14 cellular contexts compared by ENCODE assay signal in the genomic region with DNA sequence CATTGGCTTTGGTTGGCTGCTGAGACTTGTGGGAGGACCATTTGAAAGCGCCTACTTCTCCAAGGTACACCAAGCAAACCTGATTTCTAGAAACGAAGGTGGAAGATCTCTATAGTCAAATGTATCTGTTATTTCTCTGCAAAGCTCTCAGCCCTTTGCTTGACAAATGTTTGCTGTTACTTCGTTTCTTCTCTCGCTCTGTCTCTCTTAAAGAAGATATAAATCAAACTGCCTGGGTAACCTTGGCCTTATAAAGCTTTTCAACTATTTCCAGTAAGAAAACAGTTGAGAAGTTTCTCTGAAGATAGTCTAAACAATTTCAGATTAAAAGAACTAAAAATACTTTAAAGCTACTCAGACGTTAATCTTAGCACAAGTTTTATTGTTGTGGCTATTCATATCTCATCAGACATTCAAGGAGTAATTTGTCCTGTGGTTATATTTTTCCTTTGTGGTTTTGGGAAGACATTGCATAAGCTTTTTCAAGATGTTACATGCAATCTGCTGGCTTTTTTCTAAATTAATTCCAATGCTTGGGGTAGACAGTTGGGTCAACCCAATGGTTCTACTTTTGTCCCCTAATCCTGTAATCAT. TPM values are rescaled to one million over a fixed set of nuclear protein-coding genes. Genes with fewer than 3 reads are reported as not detected.
DNase-seq lines count a peak whose midpoint lies in the region; ATAC-seq, FAIRE-seq and TF ChIP-seq lines count a peak whose summit lies in the region.
"Had no signal": no experiment of that assay in that cellular context is flagged by ENCODE, and none has a peak within 500 bp of the region (broad histone marks: within the 10 kb centered on the region; RNA-seq: fewer than 3 reads in every experiment).

No MANE protein-coding gene starts in this region.

- H3K27me3 ChIP-seq in CD4-positive, alpha-beta T cell (ENCODE audit: control insufficient read depth, insufficient read depth, low read length) = peaks cover 32% of the 10 kb centered on the region
- peaks cover 61% of the 10 kb centered on the region for H3K27me3 ChIP-seq in BE2C

- peak overlapping the region; percentile 57 for H3K4me3 Mint-ChIP-seq in CD4-positive, alpha-beta T cell
- H3K4me3 Mint-ChIP-seq in stimulated activated naive B cell treated with anti-CD40 and anti-IgM and Interleukin-4, amounts not matched to agents 10 μg/mL and 1 μg/mL and 100 μg/mL, for 72 hours = no peak overlapping the region

- H3K4me1 ChIP-seq in BE2C = no peaks in the 10 kb centered on the region

- no peaks in the 10 kb centered on the region for H3K9me3 Mint-ChIP-seq in CD4-positive, alpha-beta T cell
- H3K9me3 Mint-ChIP-seq in stimulated activated naive B cell treated with anti-CD40 and anti-IgM and Interleukin-4, amounts not matched to agents 10 μg/mL and 1 μg/mL and 100 μg/mL, for 72 hours = no peaks in the 10 kb centered on the region

- intact Hi-C loops in CD4-positive, alpha-beta T cell (cut with DNase I, micrococcal nuclease) = loop anchor here in 1 of 2 experiments (5.0 kb wide), 1 partner anchor 139 kb away; no protein-coding TSS in a partner anchor

- no peaks in the 10 kb centered on the region for H3K36me3 Mint-ChIP-seq in CD4-positive, alpha-beta T cell (ENCODE audit: low read depth)
- no peaks in the 10 kb centered on the region for H3K36me3 Mint-ChIP-seq in stimulated activated naive B cell treated with anti-CD40 and anti-IgM and Interleukin-4, amounts not matched to agents 10 μg/mL and 1 μg/mL and 100 μg/mL, for 72 hours

- no peak for ATAC-seq in CD4-positive, alpha-beta T cell (ENCODE audit: poor library complexity)
- ATAC-seq in stimulated activated naive B cell treated with anti-CD40 and anti-IgM and Interleukin-4, amounts not matched to agents 10 μg/mL and 1 μg/mL and 100 μg/mL, for 72 hours (replicated peaks) = no peak
- ATAC-seq in GM21528 (IDR thresholded peaks at IDR 0.05; ENCODE audit: low FRiP score, unreplicated experiment) = no peak
- ATAC-seq: PC-3 had no signal

- H3K4me3 ChIP-seq in BE2C (ENCODE audit: low read depth, low read length) = no peak overlapping the region

- CTCF ChIA-PET in CD4-positive, alpha-beta T cell (lab: Charles Lee) = no interaction called here

- POLR2A ChIA-PET in CD4-positive, alpha-beta T cell (lab: Charles Lee) = no interaction called here

- peaks cover 44% of the 10 kb centered on the region for H3K27me3 Mint-ChIP-seq in CD4-positive, alpha-beta T cell
- H3K27me3 Mint-ChIP-seq in stimulated activated naive B cell treated with anti-CD40 and anti-IgM and Interleukin-4, amounts not matched to agents 10 μg/mL and 1 μg/mL and 100 μg/mL, for 72 hours = peaks cover 24 to 30% of the 10 kb centered on the region in 2 donors

- no peaks in the 10 kb centered on the region for H3K9me3 ChIP-seq in CD4-positive, alpha-beta T cell (ENCODE audit: control insufficient read depth, low read length)
- no peaks in the 10 kb centered on the region for H3K9me3 ChIP-seq in BE2C

- no peak overlapping the region for H3K27ac ChIP-seq in CD4-positive, alpha-beta T cell (ENCODE audit: low read depth, low read length)
- H3K27ac ChIP-seq: WERI-Rb-1 had no signal

- no peaks in the 10 kb centered on the region for H3K36me3 ChIP-seq in BE2C
- H3K36me3 ChIP-seq: WERI-Rb-1 had no signal

- no peak overlapping the region for H3K27ac Mint-ChIP-seq in CD4-positive, alpha-beta T cell
- no peak overlapping the region for H3K27ac Mint-ChIP-seq in stimulated activated naive B cell treated with anti-CD40 and anti-IgM and Interleukin-4, amounts not matched to agents 10 μg/mL and 1 μg/mL and 100 μg/mL, for 72 hours

- no peak for DNase-seq in CD4-positive, alpha-beta T cell
- peak; percentile 13 for DNase-seq in RCC 7860 (ENCODE audit: low spot score)
- peak; percentile 30 for DNase-seq in non-pigmented ciliary epithelial cell (ENCODE audit: low read depth)
- no peak for DNase-seq in BE2C
- DNase-seq in stimulated activated naive B cell treated with anti-CD40 and anti-IgM and Interleukin-4, amounts not matched to agents 10 μg/mL and 1 μg/mL and 100 μg/mL, for 72 hours = no peak
- DNase-seq in kidney tubule cell (ENCODE audit: low spot score) = no peak
- DNase-seq: DMS153; glutamatergic neuron; NCI-H146; PC-3; stimulated activated CD4-positive, alpha-beta T cell treated with anti-CD3 and anti-CD28 coated beads, Interleukin-1b, Interleukin-23, amount 100 ng/mL, for 48 hours; WERI-Rb-1 had no signal

- TF ChIP-seq CTCF in CD4-positive, alpha-beta T cell (IDR thresholded peaks at IDR 0.05) = no peak
- no peak for TF ChIP-seq CTCF in BE2C (IDR thresholded peaks at IDR 0.05; ENCODE audit: low read depth, low read length)

- FAIRE-seq in RCC 7860 (lab: Jason Lieb, UNC) (peak; percentile 69), endometrium (lab: Jason Lieb, UNC) (peak; percentile 94)

- H3K4me1 Mint-ChIP-seq in CD4-positive, alpha-beta T cell (ENCODE audit: low read depth) = peaks cover 36% of the 10 kb centered on the region
- H3K4me1 Mint-ChIP-seq in stimulated activated naive B cell treated with anti-CD40 and anti-IgM and Interleukin-4, amounts not matched to agents 10 μg/mL and 1 μg/mL and 100 μg/mL, for 72 hours = peaks cover 27 to 33% of the 10 kb centered on the region in 2 donors

RNA-seq across cellular contexts. Expression of a gene that starts 22.6 kb away (rescaled TPM):
- 1 to 10 TPM; 4.3 to 5.9 TPM for total RNA-seq in CD4-positive, alpha-beta T cell
- polyA plus RNA-seq in BE2C (2012; ENCODE audit: insufficient read depth, insufficient read length, low read depth) = 0.49 TPM

Comparison
In these comparisons a context has a peak if more than half of its experiments do, and no peak if none do; other contexts are left out.
1. DNase-seq: peak in RCC 7860 (single experiment) and non-pigmented ciliary epithelial cell (single experiment); none in CD4-positive, alpha-beta T cell (0 of 10), BE2C (single experiment), stimulated activated naive B cell treated with anti-CD40 and anti-IgM and Interleukin-4, amounts not matched to agents 10 μg/mL and 1 μg/mL and 100 μg/mL, for 72 hours (single experiment) and kidney tubule cell (single experiment).